8 cellular contexts compared by ENCODE assay signal in genomic region chr14:90398841-90399540, GRCh38. TPM values are rescaled to one million over a fixed set of nuclear protein-coding genes. Genes with fewer than 3 reads are reported as not detected.
A peak's percentile ranks its signal among the peaks of the same experiment; 100 is the strongest.
DNase-seq lines count a peak whose midpoint lies in the region; ATAC-seq and TF ChIP-seq lines count a peak whose summit lies in the region.

No MANE protein-coding gene starts in this region.

- DNase-seq in HAP-1 (ENCODE audit: low spot score in 2 of 2) (no peak), T-cell (no peak), fibroblast of villous mesenchyme (ENCODE audit: low read depth) (no peak), NCI-H146 (lab: John Stamatoyannopoulos, UW) (no peak), NCI-H2029 treated with DMSO at 0.1 percent for 48 hours (lab: John Stamatoyannopoulos, UW) (no peak)

- H3K36me3 Mint-ChIP-seq in T-cell = peaks cover 49% of the 10 kb centered on the region

- TF ChIP-seq CTCF in fibroblast of villous mesenchyme (IDR thresholded peaks at IDR 0.05; ENCODE audit: insufficient read depth, low read depth, low read length) = no peak

- H3K4me1 Mint-ChIP-seq in T-cell = peaks cover 59 to 63% (median 59%) of the 10 kb centered on the region in 3 donors

- no peaks in the 10 kb centered on the region for H3K27me3 ChIP-seq in HAP-1 (ENCODE audit: low read depth)
- no peaks in the 10 kb centered on the region for H3K27me3 ChIP-seq in skeletal muscle tissue (ENCODE audit: control insufficient read depth in 3 of 3, insufficient read depth in 3 of 3, low read length in 3 of 3)

- CTCF ChIA-PET in T-cell (lab: Charles Lee) = interaction anchor here (0.7 to 1.9 kb wide), 11 partner anchors 9 to 444 kb away, joined by 3 to 23 read pairs (median 7); partner anchors contain the start of gene EFCAB11 (in 1 of the 2)

- no peaks in the 10 kb centered on the region for H3K27me3 Mint-ChIP-seq in T-cell

- H3K4me3 ChIP-seq in HAP-1 = peak overlapping the region; percentile 91
- H3K4me3 ChIP-seq in fibroblast of villous mesenchyme (ENCODE audit: low read depth, low read length) = peak overlapping the region; percentile 98
- H3K4me3 ChIP-seq in skeletal muscle tissue (ENCODE audit: low read length in 3 of 3) = peak overlapping the region; percentile 79 to 95 (median 92)

- peak overlapping the region; percentile 95 to 98 (median 98) for H3K4me3 Mint-ChIP-seq in T-cell

- no peaks in the 10 kb centered on the region for H3K9me3 Mint-ChIP-seq in T-cell

- POLR2A ChIA-PET in T-cell (lab: Charles Lee) = interaction anchor here in 1 of 2 donors (2.6 kb wide), 1 partner anchor 17 kb away, joined by 25 read pairs; no protein-coding TSS in a partner anchor

- in situ Hi-C loops in HAP-1 (cut with MboI; ENCODE audit: low sequenced_read_pairs) = no loop called here

- H3K27ac ChIP-seq in skeletal muscle tissue (ENCODE audit: low read depth, low read length) = peak overlapping the region; percentile 72

- peak overlapping the region; percentile 69 to 90 (median 83) for H3K9ac ChIP-seq in skeletal muscle tissue (ENCODE audit: low read depth in 1 of 3, low read length in 3 of 3)

- H3K9me3 ChIP-seq in HAP-1 = no peaks in the 10 kb centered on the region
- H3K9me3 ChIP-seq in skeletal muscle tissue (ENCODE audit: control insufficient read depth in 3 of 3, low read length in 3 of 3) = no peaks in the 10 kb centered on the region

- ATAC-seq in T-cell (replicated peaks in 1 of 4) = no peak
- no peak for ATAC-seq in GM21526 (IDR thresholded peaks at IDR 0.05; ENCODE audit: low FRiP score, unreplicated experiment)
- no peak for ATAC-seq in GM21529 (IDR thresholded peaks at IDR 0.05; ENCODE audit: unreplicated experiment)

- peak overlapping the region; percentile 95 to 98 for H3K27ac Mint-ChIP-seq in T-cell

- H3K4me1 ChIP-seq in HAP-1 = peaks cover 12% of the 10 kb centered on the region
- peaks cover 44 to 57% (median 47%) of the 10 kb centered on the region in 3 donors for H3K4me1 ChIP-seq in skeletal muscle tissue (ENCODE audit: control insufficient read depth in 3 of 3, insufficient read depth in 3 of 3, low read length in 3 of 3)

- peaks cover 40% of the 10 kb centered on the region for H3K36me3 ChIP-seq in HAP-1 (replicated peaks)
- H3K36me3 ChIP-seq in skeletal muscle tissue (ENCODE audit: control insufficient read depth in 3 of 3, insufficient read depth in 3 of 3, low read length in 3 of 3) = peaks cover 24 to 42% (median 36%) of the 10 kb centered on the region in 3 donors

RNA-seq across cellular contexts. Expression of gene CALM1, which starts 2.2 kb away (rescaled TPM):
- total RNA-seq in T-cell (100 to 1,000 TPM; 642 to 952 (median 674) TPM), fibroblast of villous mesenchyme (173 and 286 TPM in 2 replicates), skeletal muscle tissue (99.7 TPM)
